Comparison of ENCODE assay signal across 30 cellular contexts in genomic region chr1:219412772-219413171, GRCh38.
A peak's percentile ranks its signal among the peaks of the same experiment; 100 is the strongest.
DNase-seq lines count a peak whose midpoint lies in the region; TF ChIP-seq lines count a peak whose summit lies in the region.
"Had no signal": no experiment of that assay in that cellular context is flagged by ENCODE, and none has a peak within 500 bp of the region (broad histone marks: within the 10 kb centered on the region; RNA-seq: fewer than 3 reads in every experiment).

No MANE protein-coding gene starts in this region.

- in situ Hi-C loops in GM13977 (cut with MboI; ENCODE audit: low pct_unique_long_range_greater_than_20kb, low sequenced_read_pairs, unreplicated experiment): no loop called here

- H3K4me1 ChIP-seq in adipocyte (ENCODE audit: control insufficient read depth, insufficient read depth, low read length): peaks cover 4% of the 10 kb centered on the region
- H3K4me1 ChIP-seq: BLaER1, thyroid gland, vagina had no signal

- H3K9ac ChIP-seq in adipocyte (ENCODE audit: low read length): no peak overlapping the region
- H3K9ac ChIP-seq: BLaER1 had no signal

- H3K9me3 ChIP-seq in adipocyte (ENCODE audit: control insufficient read depth, low read length): no peaks in the 10 kb centered on the region
- H3K9me3 ChIP-seq: A549, BLaER1, body of pancreas, esophagus muscularis mucosa, neutrophil, prostate gland, thyroid gland, vagina had no signal

- TF ChIP-seq CTCF in foreskin fibroblast (IDR thresholded peaks at IDR 0.05; ENCODE audit: low read depth, low read length) (no peak), GM13977 (IDR thresholded peaks at IDR 0.05; ENCODE audit: extremely low read depth, insufficient read depth, missing control alignments) (no peak)

- DNase-seq in AG08395 (ENCODE audit: low spot score): peak; percentile 32
- peak; percentile 31 for DNase-seq in GM04503 (ENCODE audit: low read depth)
- peak; percentile 18 for DNase-seq in adipocyte (ENCODE audit: low read depth)
- DNase-seq in foreskin fibroblast: peak; percentile 6 to 55
- no peak for DNase-seq in SHP77 (lab: John Stamatoyannopoulos, UW)
- DNase-seq in GM13977 (ENCODE audit: low spot score): no peak
- DNase-seq in glomerular visceral epithelial cell (ENCODE audit: extremely low spot score): no peak
- no peak for DNase-seq in COLO668 (lab: John Stamatoyannopoulos, UW; ENCODE audit: unreplicated experiment)
- DNase-seq: activated CD4-positive, alpha-beta T cell treated with anti-CD3 and anti-CD28 coated beads for 36 hours; activated CD8-positive, alpha-beta memory T cell treated with anti-CD3 and anti-CD28 coated beads, Interleukin-2, amount 50 U/mL, for 48 hours; activated CD8-positive, alpha-beta T cell treated with anti-CD3 and anti-CD28 coated beads for 36 hours; activated naive CD4-positive, alpha-beta T cell treated with Interleukin-2 at 50 U/mL for 16 hours; body of pancreas; cerebellar nuclear complex; glutamatergic neuron; GOT3; left ventricle myocardium superior; MM.1S; NCI-H69; PC-9; stimulated activated CD4-positive, alpha-beta T cell treated with anti-CD3 and anti-CD28 coated beads, Interleukin-4, amount 100 ng/mL, for 1 hour; T-helper 9 cell; thyroid gland had no signal

- H3K4me3 ChIP-seq in adipocyte (ENCODE audit: low read length) (no peak overlapping the region), foreskin fibroblast (ENCODE audit: low read depth in 1 of 2, low read length in 2 of 2) (no peak overlapping the region)
- H3K4me3 ChIP-seq: A549, BLaER1, body of pancreas, esophagus muscularis mucosa, K562, PC-9, prostate gland, thyroid gland, vagina had no signal

- H3K27me3 ChIP-seq in adipocyte (replicated peaks; ENCODE audit: control insufficient read depth, insufficient read depth, low read length): no peaks in the 10 kb centered on the region
- H3K27me3 ChIP-seq: BLaER1, body of pancreas, esophagus muscularis mucosa, neutrophil, thyroid gland, vagina had no signal

- H3K36me3 ChIP-seq in adipocyte (ENCODE audit: control insufficient read depth, insufficient read depth, low read length, severe bottlenecking): no peaks in the 10 kb centered on the region
- H3K36me3 ChIP-seq: BLaER1, esophagus muscularis mucosa, neutrophil, prostate gland, thyroid gland, vagina had no signal

Comparison
In these comparisons a context has a peak if more than half of its experiments do, and no peak if none do; other contexts are left out.
1. DNase-seq: peak in AG08395 (single experiment), GM04503 (single experiment), adipocyte (single experiment) and foreskin fibroblast (2 of 2); none in SHP77 (0 of 2), GM13977 (single experiment), glomerular visceral epithelial cell (single experiment) and COLO668 (single experiment).